In the genomic region with DNA sequence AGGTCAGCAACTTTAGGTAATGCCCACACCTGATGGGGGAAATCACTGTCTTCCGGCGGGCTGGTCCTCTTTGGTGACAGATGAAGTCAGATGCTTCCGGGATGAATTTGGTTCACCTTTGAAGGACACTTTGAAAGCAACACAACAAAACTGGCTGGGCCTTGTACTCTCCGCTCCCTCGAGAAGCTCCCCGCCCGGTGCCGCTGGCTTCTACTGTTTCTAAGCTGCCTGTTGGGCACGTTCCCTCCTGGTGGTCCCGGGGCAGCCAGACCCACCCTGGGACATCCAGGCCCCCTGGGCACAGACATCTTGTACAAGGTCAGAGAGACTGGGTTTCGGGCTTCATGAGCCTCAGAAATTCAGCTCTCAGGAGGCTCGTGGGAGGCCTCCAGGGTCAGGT, we compare ENCODE assay signal across 20 cellular contexts.
DNase-seq lines count a peak whose midpoint lies in the region; ATAC-seq, FAIRE-seq and TF ChIP-seq lines count a peak whose summit lies in the region.
"Had no signal": no experiment of that assay in that cellular context is flagged by ENCODE, and none has a peak within 500 bp of the region (broad histone marks: within the 10 kb centered on the region; RNA-seq: fewer than 3 reads in every experiment).

No MANE protein-coding gene starts in this region.

- no peak overlapping the region for H2BK12ac ChIP-seq in H9 (ENCODE audit: insufficient read length, low read depth, low read length)
- H2BK12ac ChIP-seq in neuronal stem cell (ENCODE audit: low read length), result no peak overlapping the region

- CTCF ChIA-PET in WTC11 (lab: Charles Lee), result no interaction called here

- H3K4me3 Mint-ChIP-seq in H9 (no peak overlapping the region), WTC11 (no peak overlapping the region)
- no peak overlapping the region for H3K4me3 Mint-ChIP-seq in stimulated activated memory B cell treated with anti-CD40 and anti-IgM and Interleukin-4, amounts not matched to agents 10 μg/mL and 1 μg/mL and 100 μg/mL, for 72 hours
- H3K4me3 Mint-ChIP-seq: CD14-positive monocyte; CD8-positive, alpha-beta T cell; HFFc6 had no signal

- H3K9me3 ChIP-seq in H9 (ENCODE audit: control insufficient read depth, low read depth, low read length), result no peaks in the 10 kb centered on the region
- H3K9me3 ChIP-seq in kidney (ENCODE audit: control insufficient read depth in 1 of 2, low read length in 2 of 2), result no peaks in the 10 kb centered on the region
- H3K9me3 ChIP-seq in neuronal stem cell (replicated peaks in 1 of 2; ENCODE audit: control insufficient read depth in 2 of 2, insufficient read depth in 1 of 2, low read depth in 1 of 2, low read length in 2 of 2), result peaks cover 0 to 6% of the 10 kb centered on the region in 2 donors
- H3K9me3 ChIP-seq in aorta (ENCODE audit: control insufficient read depth, low read length), result no peaks in the 10 kb centered on the region
- H3K9me3 ChIP-seq: A549, BLaER1 had no signal

- no peak overlapping the region for H4K91ac ChIP-seq in H9 (ENCODE audit: insufficient read length, low read depth, low read length)
- no peak overlapping the region for H4K91ac ChIP-seq in neuronal stem cell (ENCODE audit: low read depth, low read length, poor library complexity)

- H4K8ac ChIP-seq in H9 (replicated peaks; ENCODE audit: insufficient read length, low read depth, low read length) (no peak overlapping the region), neuronal stem cell (ENCODE audit: low read depth, low read length) (no peak overlapping the region)

- H2BK5ac ChIP-seq in H9 (ENCODE audit: insufficient read length, low read length) (no peak overlapping the region), neuronal stem cell (ENCODE audit: low read length) (no peak overlapping the region)

- H3K18ac ChIP-seq in H9 (ENCODE audit: insufficient read length, low read depth, low read length) (no peak overlapping the region), neuronal stem cell (ENCODE audit: low read length) (peak overlapping the region; percentile 76)

- intact Hi-C loops in kidney (cut with DNase I), result no loop called here
- intact Hi-C loops in aorta (cut with DNase I), result no loop called here

- H3K36me3 Mint-ChIP-seq in H9 (ENCODE audit: insufficient read depth in 1 of 3, low read depth in 3 of 3) (peaks cover 0 to 3% (median 0%) of the 10 kb centered on the region in 3 experiments; a peak in 1 of 7 replicates), WTC11 (peaks cover 16% of the 10 kb centered on the region)
- H3K36me3 Mint-ChIP-seq in stimulated activated memory B cell treated with anti-CD40 and anti-IgM and Interleukin-4, amounts not matched to agents 10 μg/mL and 1 μg/mL and 100 μg/mL, for 72 hours, result no peaks in the 10 kb centered on the region
- H3K36me3 Mint-ChIP-seq: CD14-positive monocyte; CD8-positive, alpha-beta T cell had no signal

- H3K36me3 ChIP-seq in kidney (ENCODE audit: control insufficient read depth in 1 of 2, insufficient read depth in 2 of 2, low read length in 2 of 2) (no peaks in the 10 kb centered on the region), neuronal stem cell (replicated peaks in 1 of 2; ENCODE audit: control insufficient read depth in 2 of 2, insufficient read depth in 2 of 2, low read length in 2 of 2) (peaks cover 0 to 4% of the 10 kb centered on the region in 2 donors), aorta (ENCODE audit: control insufficient read depth in 1 of 2, insufficient read depth in 2 of 2, low read length in 1 of 2) (no peaks in the 10 kb centered on the region)
- H3K36me3 ChIP-seq: BLaER1 had no signal

- no peak overlapping the region for H2AK5ac ChIP-seq in H9 (ENCODE audit: insufficient read length, low read length)
- H2AK5ac ChIP-seq in neuronal stem cell (ENCODE audit: low read depth, low read length), result peak overlapping the region; percentile 73

- H3K4ac ChIP-seq in H9 (ENCODE audit: low read depth, low read length), result no peak overlapping the region
- no peak overlapping the region for H3K4ac ChIP-seq in neuronal stem cell (ENCODE audit: low read length)

- H3T11ph ChIP-seq in H9 (ENCODE audit: low read length), result no peak overlapping the region

- WGBS in H9 (ENCODE audit: extremely low coverage, insufficient read length, low lambda C conversion rate), result no CpG with 5 or more reads among the region's 12 CpGs
- no CpG with 5 or more reads among the region's 12 CpGs for WGBS in neuronal stem cell (ENCODE audit: extremely low coverage in 2 of 2, insufficient read length in 2 of 2, insufficient replicate concordance in 1 of 2), 2 donors
- WGBS in aorta, 2 donors, result 89 to 90% methylated on average over 12 of the region's 12 CpGs

- no peaks in the 10 kb centered on the region for H3K79me2 ChIP-seq in H9 (ENCODE audit: insufficient read depth, low read length)

- H3K27me3 Mint-ChIP-seq in H9 (ENCODE audit: low read depth) (peaks cover 7% of the 10 kb centered on the region), WTC11 (ENCODE audit: low read depth) (peaks cover 3% of the 10 kb centered on the region; the same call in 1 of the 2 replicates)
- H3K27me3 Mint-ChIP-seq in stimulated activated memory B cell treated with anti-CD40 and anti-IgM and Interleukin-4, amounts not matched to agents 10 μg/mL and 1 μg/mL and 100 μg/mL, for 72 hours, result no peaks in the 10 kb centered on the region

- H3K4me2 ChIP-seq in H9 (ENCODE audit: insufficient read depth, insufficient read length, low read length) (no peak overlapping the region), neuronal stem cell (ENCODE audit: insufficient read depth, low read length, poor library complexity, severe bottlenecking) (no peak overlapping the region)
- H3K4me2 ChIP-seq: A549, BLaER1 had no signal

- POLR2A ChIA-PET in WTC11 (lab: Charles Lee), result no interaction called here

- no peak overlapping the region for H3K56ac ChIP-seq in H9 (ENCODE audit: insufficient read length, low read depth, low read length)

- no peak overlapping the region for H2BK20ac ChIP-seq in H9 (ENCODE audit: low read depth, low read length, poor library complexity, severe bottlenecking)

- H3K27me3 ChIP-seq in H9 (ENCODE audit: insufficient read depth, low read length), result no peaks in the 10 kb centered on the region; the same call in 1 of the 2 replicates
- peaks cover 0 to 4% (median 0%) of the 10 kb centered on the region in 3 experiments for H3K27me3 ChIP-seq in neuronal stem cell (ENCODE audit: control insufficient read depth in 3 of 3, insufficient read depth in 3 of 3, low read depth in 1 of 3, low read length in 3 of 3)
- no peaks in the 10 kb centered on the region for H3K27me3 ChIP-seq in aorta (ENCODE audit: control insufficient read depth in 1 of 2, insufficient read depth in 2 of 2, low read length in 1 of 2)
- H3K27me3 ChIP-seq: BLaER1 had no signal

- no peak overlapping the region for H3K23ac ChIP-seq in H9 (ENCODE audit: insufficient read length, low read depth, low read length)
- no peak overlapping the region for H3K23ac ChIP-seq in neuronal stem cell (ENCODE audit: low read depth, low read length, poor library complexity)

- H3K9me3 Mint-ChIP-seq in H9 (no peaks in the 10 kb centered on the region), WTC11 (peaks cover 15% of the 10 kb centered on the region)
- peaks cover 8% of the 10 kb centered on the region for H3K9me3 Mint-ChIP-seq in stimulated activated memory B cell treated with anti-CD40 and anti-IgM and Interleukin-4, amounts not matched to agents 10 μg/mL and 1 μg/mL and 100 μg/mL, for 72 hours
- H3K9me3 Mint-ChIP-seq: CD8-positive, alpha-beta T cell had no signal

- no peaks in the 10 kb centered on the region for H3K4me1 ChIP-seq in H9 (ENCODE audit: insufficient read depth, low read length)
- H3K4me1 ChIP-seq in kidney (ENCODE audit: control insufficient read depth in 1 of 2, insufficient read depth in 1 of 2, low read depth in 1 of 2, low read length in 2 of 2), result no peaks in the 10 kb centered on the region
- peaks cover 9 to 12% of the 10 kb centered on the region in 2 donors for H3K4me1 ChIP-seq in neuronal stem cell (ENCODE audit: control insufficient read depth in 2 of 2, insufficient read depth in 1 of 2, low read depth in 1 of 2, low read length in 2 of 2)
- no peaks in the 10 kb centered on the region for H3K4me1 ChIP-seq in aorta (ENCODE audit: control insufficient read depth in 1 of 2, insufficient read depth in 2 of 2, low read length in 2 of 2)
- H3K4me1 ChIP-seq: A549 had no signal

- peaks cover 11 to 17% of the 10 kb centered on the region in 2 experiments for H3K4me1 Mint-ChIP-seq in H9
- no peaks in the 10 kb centered on the region for H3K4me1 Mint-ChIP-seq in stimulated activated memory B cell treated with anti-CD40 and anti-IgM and Interleukin-4, amounts not matched to agents 10 μg/mL and 1 μg/mL and 100 μg/mL, for 72 hours
- H3K4me1 Mint-ChIP-seq in WTC11, result peaks cover 15% of the 10 kb centered on the region
- H3K4me1 Mint-ChIP-seq: CD14-positive monocyte had no signal

- no peak for FAIRE-seq in kidney (lab: Jason Lieb, UNC)
- FAIRE-seq: A549, H54 had no signal

- H3K9ac ChIP-seq in H9 (ENCODE audit: extremely low read depth, insufficient read length, low read length), result no peak overlapping the region
- H3K9ac ChIP-seq in kidney (ENCODE audit: low read length in 2 of 2), result no peak overlapping the region
- peak overlapping the region; percentile 45 for H3K9ac ChIP-seq in neuronal stem cell (ENCODE audit: low read depth, low read length, poor library complexity)
- H3K9ac ChIP-seq: BLaER1 had no signal

- DNase-seq in H9, result peak; percentile 27
- DNase-seq in kidney, result peak; percentile 44
- no peak for DNase-seq in neuronal stem cell (ENCODE audit: low spot score)
- peak; percentile 17 to 72 for DNase-seq in aorta
- DNase-seq in activated CD4-positive, alpha-beta T cell treated with anti-CD3 and anti-CD28 coated beads, Interleukin-2, amount 50 U/mL, for 1 hour, result no peak
- DNase-seq in WTC11 (ENCODE audit: low spot score), result no peak
- DNase-seq: Calu3; CD8-positive, alpha-beta T cell; DMS79 treated with DMSO at 0.1 percent for 48 hours; GF-D8; HFFc6; IMR-90 had no signal

- H3K4me3 ChIP-seq in kidney (ENCODE audit: low read length in 2 of 2) (no peak overlapping the region), neuronal stem cell (ENCODE audit: low read length in 2 of 2) (no peak overlapping the region), aorta (ENCODE audit: low read length in 2 of 2) (no peak overlapping the region)
- H3K4me3 ChIP-seq: A549, BLaER1, K562 had no signal

- H4K5ac ChIP-seq in H9 (ENCODE audit: insufficient read length, low read depth, low read length), result no peak overlapping the region

- H3K79me1 ChIP-seq in H9 (ENCODE audit: insufficient read depth, low read depth, low read length, poor library complexity, severe bottlenecking) (no peaks in the 10 kb centered on the region), neuronal stem cell (ENCODE audit: low read depth, low read length) (no peaks in the 10 kb centered on the region)

- ATAC-seq in aorta (ENCODE audit: low FRiP score) (no peak), WTC11 (no peak)
- no peak for ATAC-seq in stimulated activated memory B cell treated with anti-CD40 and anti-IgM and Interleukin-4, amounts not matched to agents 10 μg/mL and 1 μg/mL and 100 μg/mL, for 72 hours
- ATAC-seq: A549; CD8-positive, alpha-beta T cell; HCT116; K562 had no signal

- H3K27ac ChIP-seq in H9 (ENCODE audit: insufficient read length, low read depth, low read length) (no peak overlapping the region), kidney (ENCODE audit: low read depth in 2 of 2, low read length in 2 of 2) (no peak overlapping the region), neuronal stem cell (replicated peaks; ENCODE audit: low read length) (no peak overlapping the region), aorta (ENCODE audit: low read depth in 1 of 2, low read length in 2 of 2) (no peak overlapping the region)
- H3K27ac ChIP-seq: 22Rv1, A549, BLaER1 had no signal

- no peak overlapping the region for H2BK120ac ChIP-seq in H9 (ENCODE audit: low read depth, low read length, poor library complexity, severe bottlenecking)
- no peak overlapping the region for H2BK120ac ChIP-seq in neuronal stem cell (ENCODE audit: low read depth, low read length)

- H3K23me2 ChIP-seq in H9 (ENCODE audit: insufficient read length, low read depth, low read length, poor library complexity, severe bottlenecking), result peaks cover 4% of the 10 kb centered on the region

- H3K14ac ChIP-seq in H9 (ENCODE audit: insufficient read depth, low read length), result no peak overlapping the region
- no peak overlapping the region for H3K14ac ChIP-seq in neuronal stem cell (ENCODE audit: low read length)

- H3K27ac Mint-ChIP-seq in H9 (no peak overlapping the region; a peak in 1 of 7 replicates), WTC11 (no peak overlapping the region)
- no peak overlapping the region for H3K27ac Mint-ChIP-seq in stimulated activated memory B cell treated with anti-CD40 and anti-IgM and Interleukin-4, amounts not matched to agents 10 μg/mL and 1 μg/mL and 100 μg/mL, for 72 hours
- H3K27ac Mint-ChIP-seq: CD8-positive, alpha-beta T cell; HFFc6 had no signal

- H2BK15ac ChIP-seq in H9 (ENCODE audit: low read depth, low read length) (no peak overlapping the region), neuronal stem cell (ENCODE audit: low read length) (peak overlapping the region; percentile 15)

- TF ChIP-seq CTCF in H9 (conservative IDR thresholded peaks at IDR 0.05) (no peak), kidney (IDR thresholded peaks at IDR 0.05; ENCODE audit: borderline replicate concordance, extremely low read depth, insufficient read depth) (no peak), WTC11 (IDR thresholded peaks at IDR 0.05) (no peak)

- H2AFZ ChIP-seq in H9 (ENCODE audit: low read length), result no peak overlapping the region
- H2AFZ ChIP-seq in neuronal stem cell (ENCODE audit: low read length), result no peak overlapping the region

- no peaks in the 10 kb centered on the region for H4K20me1 ChIP-seq in H9 (ENCODE audit: control insufficient read depth, insufficient read depth, insufficient read length)
- H4K20me1 ChIP-seq: BLaER1 had no signal

Comparison
In these comparisons a context has a peak if more than half of its experiments do, and no peak if none do; other contexts are left out.
1. DNase-seq: peak in H9 (single experiment), kidney (single experiment) and aorta (2 of 2); none in neuronal stem cell (single experiment), activated CD4-positive, alpha-beta T cell treated with anti-CD3 and anti-CD28 coated beads, Interleukin-2, amount 50 U/mL, for 1 hour (single experiment) and WTC11 (single experiment).